Comparison of ENCODE assay signal across 8 cellular contexts in genomic region chr13:114128624-114129522, GRCh38. TPM values are rescaled to one million over a fixed set of nuclear protein-coding genes. Genes with fewer than 3 reads are reported as not detected.
A peak's percentile ranks its signal among the peaks of the same experiment; 100 is the strongest.
DNase-seq lines count a peak whose midpoint lies in the region; ATAC-seq and TF ChIP-seq lines count a peak whose summit lies in the region.

No MANE protein-coding gene starts in this region.

- peaks cover 3% of the 10 kb centered on the region for H3K27me3 ChIP-seq in H7 (ENCODE audit: control insufficient read depth, insufficient read depth, low read length)

- peak; percentile 64 for ATAC-seq in HG02642 (IDR thresholded peaks at IDR 0.05; ENCODE audit: poor library complexity, unreplicated experiment)

- H3K36me3 Mint-ChIP-seq in activated T-cell treated with anti-CD3 and anti-CD28 coated beads, Interleukin-2, amount 50 U/mL, for 24 hours (ENCODE audit: low read depth): peaks cover 30% of the 10 kb centered on the region
- H3K36me3 Mint-ChIP-seq in progenitor cell of endocrine pancreas (ENCODE audit: insufficient read depth): no peaks in the 10 kb centered on the region

- H3K4me3 Mint-ChIP-seq in activated T-cell treated with anti-CD3 and anti-CD28 coated beads, Interleukin-2, amount 50 U/mL, for 24 hours: peak overlapping the region; percentile 98
- H3K4me3 Mint-ChIP-seq in progenitor cell of endocrine pancreas (ENCODE audit: low read depth): no peak overlapping the region

- H3K4me1 Mint-ChIP-seq in activated T-cell treated with anti-CD3 and anti-CD28 coated beads, Interleukin-2, amount 50 U/mL, for 24 hours (ENCODE audit: low read depth): peaks cover 74% of the 10 kb centered on the region
- peaks cover 18% of the 10 kb centered on the region for H3K4me1 Mint-ChIP-seq in progenitor cell of endocrine pancreas (ENCODE audit: low read depth)

- H3K4me3 ChIP-seq in GM12875 (ENCODE audit: low read depth, low read length) (peak overlapping the region; percentile 56), fibroblast of villous mesenchyme (ENCODE audit: low read depth, low read length) (peak overlapping the region; percentile 31), H7 (ENCODE audit: insufficient read depth, low read depth, low read length) (no peak overlapping the region)

- peaks cover 5% of the 10 kb centered on the region for H3K9me3 Mint-ChIP-seq in activated T-cell treated with anti-CD3 and anti-CD28 coated beads, Interleukin-2, amount 50 U/mL, for 24 hours
- H3K9me3 Mint-ChIP-seq in progenitor cell of endocrine pancreas (ENCODE audit: low read depth): no peaks in the 10 kb centered on the region

- TF ChIP-seq CTCF in GM12875 (IDR thresholded peaks at IDR 0.05; ENCODE audit: borderline replicate concordance, insufficient read depth, low read depth, low read length) (no peak), fibroblast of villous mesenchyme (IDR thresholded peaks at IDR 0.05; ENCODE audit: insufficient read depth, low read depth, low read length) (no peak), progenitor cell of endocrine pancreas (IDR thresholded peaks at IDR 0.05; ENCODE audit: unreplicated experiment) (no peak)

- H3K27ac Mint-ChIP-seq in activated T-cell treated with anti-CD3 and anti-CD28 coated beads, Interleukin-2, amount 50 U/mL, for 24 hours: peak overlapping the region; percentile 93
- H3K27ac Mint-ChIP-seq in progenitor cell of endocrine pancreas: peak overlapping the region; percentile 17

- H3K36me3 ChIP-seq in H7 (replicated peaks; ENCODE audit: control insufficient read depth, insufficient read depth, low read length): no peaks in the 10 kb centered on the region; the same call in 1 of the 2 replicates

- no peaks in the 10 kb centered on the region for H3K27me3 Mint-ChIP-seq in activated T-cell treated with anti-CD3 and anti-CD28 coated beads, Interleukin-2, amount 50 U/mL, for 24 hours
- H3K27me3 Mint-ChIP-seq in progenitor cell of endocrine pancreas: peaks cover 43% of the 10 kb centered on the region

- DNase-seq in NOMO-1 treated with DMSO at 0.1 percent for 48 hours (lab: John Stamatoyannopoulos, UW; ENCODE audit: unreplicated experiment) (peak; percentile 96), fibroblast of villous mesenchyme (ENCODE audit: low read depth) (peak; percentile 93), progenitor cell of endocrine pancreas (ENCODE audit: low spot score, unreplicated experiment) (no peak), ureter (ENCODE audit: low spot score) (peak; percentile 80), H7 (no peak)
- DNase-seq in activated T-cell treated with anti-CD3 and anti-CD28 coated beads, Interleukin-2, amount 50 U/mL, for 24 hours: peak; percentile 91

RNA-seq across cellular contexts. Expression of gene RASA3, which starts 3.5 kb away (rescaled TPM):
- total RNA-seq in fibroblast of villous mesenchyme (34.1 and 41.6 TPM in 2 replicates), progenitor cell of endocrine pancreas (6.3 and 7.6 TPM in 2 replicates), ureter (22.4 TPM)
- 15.3 and 16.5 TPM in 2 replicates for total RNA-seq in H7 (2014; rRNA removed; shearing (Covaris generic))

RNA-seq across cellular contexts. Expression of gene CFAP97D2, which starts 50.2 kb away (rescaled TPM):
- total RNA-seq in fibroblast of villous mesenchyme (not detected in 2 replicates), progenitor cell of endocrine pancreas (not detected in 2 replicates), ureter (not detected)
- not detected in 2 replicates for total RNA-seq in H7 (2014; rRNA removed; shearing (Covaris generic))

Comparison
In these comparisons a context has a peak if more than half of its experiments do, and no peak if none do; other contexts are left out.
1. DNase-seq: peak in NOMO-1 treated with DMSO at 0.1 percent for 48 hours (single experiment), activated T-cell treated with anti-CD3 and anti-CD28 coated beads, Interleukin-2, amount 50 U/mL, for 24 hours (single experiment), fibroblast of villous mesenchyme (single experiment) and ureter (single experiment); none in progenitor cell of endocrine pancreas (single experiment) and H7 (single experiment).